In genomic region chr9:137415451-137415850, GRCh38 we compare ENCODE assay signal across 18 cellular contexts. TPM values are rescaled to one million over a fixed set of nuclear protein-coding genes. Genes with fewer than 3 reads are reported as not detected.
"Had no signal": no experiment of that assay in that cellular context is flagged by ENCODE, and none has a peak within 500 bp of the region (broad histone marks: within the 10 kb centered on the region; RNA-seq: fewer than 3 reads in every experiment).

No MANE protein-coding gene starts in this region.

- H3K27ac ChIP-seq: SJCRH30 had no signal

- H3K9me3 ChIP-seq: SJCRH30 had no signal

- H3K36me3 ChIP-seq: SJCRH30 had no signal

- ATAC-seq: SK-N-SH treated with all-trans-retinoic acid at 6 μM for 48 hours had no signal

- FAIRE-seq: RCC 7860 had no signal

- DNase-seq: IMR-90, Karpas-422, KG1, MM.1S, NCI-H1092 treated with DMSO at 0.1 percent for 48 hours, NCI-H1436, NCI-H187, NCI-H2029 treated with DMSO at 0.1 percent for 48 hours, NCI-H2171 treated with DMSO at 0.1 percent for 48 hours, NCI-H524, NCI-H69, NCI-H774, RPMI8226, SHP77 treated with DMSO at 0.1 percent for 48 hours, SJCRH30 had no signal

- H3K4me3 ChIP-seq: SJCRH30 had no signal

RNA-seq across cellular contexts. Expression of gene NOXA1, which starts 7.7 kb away (rescaled TPM):
- total RNA-seq: IMR-90, SJCRH30 had no signal

RNA-seq across cellular contexts. Expression of gene ENTPD8, which starts 25.7 kb away (rescaled TPM):
- total RNA-seq: IMR-90, NCI-H460, SJCRH30 had no signal
